ENCODE assay signal across 13 cellular contexts in the genomic region with DNA sequence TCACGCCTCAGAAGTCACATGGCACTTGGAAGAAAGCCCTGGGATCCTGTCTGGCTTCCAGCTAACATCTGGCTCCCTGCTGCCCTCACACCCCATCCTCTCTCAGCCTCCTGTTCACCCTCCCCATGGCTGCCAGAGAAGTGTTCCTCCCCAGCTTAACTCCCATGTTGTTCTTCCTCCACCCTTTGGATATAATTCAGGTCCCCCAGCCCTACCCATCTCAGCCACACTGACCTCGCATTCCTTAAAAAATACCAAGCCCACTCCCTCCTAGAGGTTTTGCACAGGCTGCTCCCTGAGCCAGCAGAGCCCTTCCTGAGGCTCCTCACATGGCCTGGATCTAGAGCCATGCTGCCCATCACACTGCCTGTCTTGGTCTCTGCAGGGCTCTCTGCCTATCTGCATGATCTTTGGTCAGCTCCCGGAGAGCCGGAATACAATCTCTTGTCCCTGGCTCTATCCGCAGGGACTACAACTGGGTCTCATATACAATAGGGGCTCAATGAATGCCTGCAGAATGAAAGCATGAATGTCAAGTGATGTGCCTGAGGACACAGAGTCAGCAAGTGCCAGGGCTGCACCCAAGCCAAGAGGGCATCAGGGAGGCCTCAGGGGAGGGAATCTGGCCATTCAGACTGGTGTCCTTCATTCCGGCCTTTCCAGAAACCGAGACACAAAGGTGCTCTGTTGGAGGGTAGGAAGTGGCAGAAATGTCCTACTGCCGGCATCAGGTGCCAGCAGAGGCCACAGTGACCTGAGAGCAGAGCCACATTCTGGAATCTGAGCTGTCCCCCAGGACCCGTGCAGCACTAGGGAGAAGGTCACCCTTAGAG. TPM values are rescaled to one million over a fixed set of nuclear protein-coding genes. Genes with fewer than 3 reads are reported as not detected.
DNase-seq lines count a peak whose midpoint lies in the region; ATAC-seq and TF ChIP-seq lines count a peak whose summit lies in the region.
"Had no signal": no experiment of that assay in that cellular context is flagged by ENCODE, and none has a peak within 500 bp of the region (broad histone marks: within the 10 kb centered on the region; RNA-seq: fewer than 3 reads in every experiment).

No MANE protein-coding gene starts in this region.

- peaks cover 18% of the 10 kb centered on the region for H3K79me1 ChIP-seq in trophoblast cell (ENCODE audit: low read length)

- no peak overlapping the region for H3K14ac ChIP-seq in trophoblast cell (ENCODE audit: low read length)

- H3K36me3 ChIP-seq in DND-41 (ENCODE audit: insufficient read depth, low read length) (peaks cover 1% of the 10 kb centered on the region; the same call in 1 of the 2 replicates), RWPE2 (ENCODE audit: low read depth) (peaks cover 1% of the 10 kb centered on the region; the same call in 1 of the 2 replicates), trophoblast cell (ENCODE audit: control insufficient read depth in 1 of 2, insufficient read depth in 2 of 2, low read length in 2 of 2) (no peaks in the 10 kb centered on the region)

- H3K9ac ChIP-seq in DND-41 (ENCODE audit: low read depth, low read length) (no peak overlapping the region), trophoblast cell (ENCODE audit: low read length) (no peak overlapping the region)

- H3K27ac ChIP-seq in DND-41 (ENCODE audit: low read length) (no peak overlapping the region), RWPE2 (ENCODE audit: poor library complexity, severe bottlenecking) (no peak overlapping the region), trophoblast cell (ENCODE audit: low read depth, low read length) (no peak overlapping the region)
- H3K27ac ChIP-seq: HL-60 had no signal

- no CpG with 5 or more reads among the region's 9 CpGs for WGBS in trophoblast cell (ENCODE audit: extremely low coverage, insufficient coverage, insufficient read length)

- peak overlapping the region; percentile 21 for H2BK12ac ChIP-seq in trophoblast cell (ENCODE audit: low read length)

- H4K12ac ChIP-seq in trophoblast cell (ENCODE audit: low read depth, low read length) = no peak overlapping the region

- no peak overlapping the region for H4K8ac ChIP-seq in trophoblast cell (ENCODE audit: low read depth, low read length)

- peak overlapping the region; percentile 28 for H4K91ac ChIP-seq in trophoblast cell (ENCODE audit: low read depth, low read length)

- TF ChIP-seq CTCF in DND-41 (IDR thresholded peaks at IDR 0.05; ENCODE audit: borderline replicate concordance, extremely low read depth, low read length, poor library complexity, severe bottlenecking) (no peak), RWPE2 (IDR thresholded peaks at IDR 0.05; ENCODE audit: poor library complexity, severe bottlenecking) (no peak)

- no peak overlapping the region for H3K4me2 ChIP-seq in DND-41 (ENCODE audit: insufficient read depth, low read length)
- no peak overlapping the region for H3K4me2 ChIP-seq in trophoblast cell (ENCODE audit: low read length)

- intact Hi-C loops in Right ventricle myocardium superior (cut with DNase I) = no loop called here

- no peak overlapping the region for H2AK5ac ChIP-seq in trophoblast cell (ENCODE audit: low read length)

- H2BK5ac ChIP-seq in trophoblast cell (ENCODE audit: low read depth, low read length, poor library complexity) = no peak overlapping the region

- peaks cover 5% of the 10 kb centered on the region for H3K27me3 ChIP-seq in DND-41 (ENCODE audit: insufficient read depth, low read length, poor library complexity)
- no peaks in the 10 kb centered on the region for H3K27me3 ChIP-seq in RWPE2 (ENCODE audit: insufficient read depth, poor library complexity, severe bottlenecking)
- no peaks in the 10 kb centered on the region for H3K27me3 ChIP-seq in trophoblast cell (ENCODE audit: insufficient read depth, low read length)

- H2BK120ac ChIP-seq in trophoblast cell (ENCODE audit: insufficient read depth, low read length, poor library complexity) = no peak overlapping the region

- no peaks in the 10 kb centered on the region for H3K9me3 ChIP-seq in DND-41 (ENCODE audit: insufficient read depth, low read length, severe bottlenecking)
- H3K9me3 ChIP-seq in RWPE2 (ENCODE audit: severe bottlenecking) = no peaks in the 10 kb centered on the region
- no peaks in the 10 kb centered on the region for H3K9me3 ChIP-seq in trophoblast cell (ENCODE audit: insufficient read depth, low read depth, low read length)

- no peak overlapping the region for H3K4me3 ChIP-seq in DND-41 (ENCODE audit: low read depth in 1 of 2, low read length in 2 of 2)
- no peak overlapping the region for H3K4me3 ChIP-seq in RWPE2 (ENCODE audit: severe bottlenecking)
- no peak overlapping the region for H3K4me3 ChIP-seq in trophoblast cell (ENCODE audit: low read depth, low read length)

- peaks cover 4% of the 10 kb centered on the region for H4K20me1 ChIP-seq in DND-41 (ENCODE audit: insufficient read depth, low read length)

- no peak overlapping the region for H3K4ac ChIP-seq in trophoblast cell (ENCODE audit: low read depth, low read length)

- H3K23ac ChIP-seq in trophoblast cell (ENCODE audit: low read length) = no peak overlapping the region

- no peak for ATAC-seq in DND-41 (ENCODE audit: insufficient read depth, low read depth)
- ATAC-seq in RWPE2 (ENCODE audit: low read depth) = no peak
- ATAC-seq in Right ventricle myocardium superior (ENCODE audit: poor library complexity) = peak; percentile 19
- no peak for ATAC-seq in HG03439 (IDR thresholded peaks at IDR 0.05; ENCODE audit: unreplicated experiment)
- no peak for ATAC-seq in stimulated activated naive CD8-positive, alpha-beta T cell treated with anti-CD3 and anti-CD28 coated beads, Interleukin-15, Interleukin-2, amounts not matched to agents 100 U/mL and 50 U/mL, for 24 hours
- ATAC-seq: left lobe of liver had no signal

- no peak for DNase-seq in DND-41
- peak; percentile 29 for DNase-seq in RWPE2 (ENCODE audit: low spot score)
- DNase-seq in Right ventricle myocardium superior = no peak
- no peak for DNase-seq in trophoblast cell
- DNase-seq in middle frontal gyrus (ENCODE audit: extremely low spot score, low spot score) = no peak
- no peak for DNase-seq in stimulated activated CD4-positive, alpha-beta T cell treated with anti-CD3 and anti-CD28 coated beads, Interleukin-2, amount 100 ng/mL, for 48 hours
- DNase-seq in stimulated activated naive CD8-positive, alpha-beta T cell treated with anti-CD3 and anti-CD28 coated beads, Interleukin-15, Interleukin-2, amounts not matched to agents 100 U/mL and 50 U/mL, for 24 hours = no peak
- DNase-seq: effector memory CD4-positive, alpha-beta T cell; EL; NCI-H2081 had no signal

- H3K4me1 ChIP-seq in DND-41 (ENCODE audit: insufficient read depth, low read length) = peaks cover 6% of the 10 kb centered on the region
- H3K4me1 ChIP-seq in RWPE2 (ENCODE audit: insufficient read depth, poor library complexity, severe bottlenecking) = peaks cover 18% of the 10 kb centered on the region
- peaks cover 7 to 14% of the 10 kb centered on the region in 2 experiments for H3K4me1 ChIP-seq in trophoblast cell (ENCODE audit: control insufficient read depth in 1 of 2, insufficient read depth in 2 of 2, low read length in 2 of 2)

- no peak overlapping the region for H3K18ac ChIP-seq in trophoblast cell (ENCODE audit: low read length)

- H2AFZ ChIP-seq in DND-41 (ENCODE audit: low read depth, low read length) (0 out of 2 replicates have a peak overlapping the region, but pooled peaks have one; percentile 15), trophoblast cell (ENCODE audit: insufficient read depth, low read length, poor library complexity) (no peak overlapping the region)

- H3K79me2 ChIP-seq in DND-41 (ENCODE audit: insufficient read depth, low read length) (peaks cover 12% of the 10 kb centered on the region), trophoblast cell (ENCODE audit: control insufficient read depth, insufficient read depth, low read length, poor library complexity) (peaks cover 11% of the 10 kb centered on the region)

RNA-seq across cellular contexts. Expression of a gene that starts 3.8 kb away (rescaled TPM):
- 43.6 TPM for total RNA-seq in Right ventricle myocardium superior
- 527 and 539 TPM in 2 replicates for polyA plus RNA-seq in trophoblast cell (2013)
